8 cellular contexts compared by ENCODE assay signal in genomic region chr3:141441381-141442365, GRCh38. TPM values are rescaled to one million over a fixed set of nuclear protein-coding genes. Genes with fewer than 3 reads are reported as not detected.
DNase-seq lines count a peak whose midpoint lies in the region; ATAC-seq, FAIRE-seq and TF ChIP-seq lines count a peak whose summit lies in the region.

No MANE protein-coding gene starts in this region.

- no peak overlapping the region for H3K4me3 Mint-ChIP-seq in dendritic cell treated with granulocyte-macrophage colony-stimulating factor and Interleukin-4, amounts not matched to agents 40 ng/mL and 50 ng/mL, for 4 days

- CTCF ChIA-PET in A549 (lab: Yijun Ruan, JAX) = interaction anchor here (0.6 to 6.0 kb wide), 32 partner anchors 9 to 611 kb away, joined by 3 to 38 read pairs (median 5); partner anchors contain the start of gene ZBTB38

- peaks cover 26% of the 10 kb centered on the region for H3K79me1 ChIP-seq in mesenchymal stem cell (replicated peaks; ENCODE audit: low read length, poor library complexity, severe bottlenecking)

- H3K27ac ChIP-seq in A549 (peak overlapping the region; percentile 4 to 68; a peak in 4 of 6 replicates), mesenchymal stem cell (ENCODE audit: low read length, poor library complexity, severe bottlenecking) (no peak overlapping the region)

- no peak overlapping the region for H2BK5ac ChIP-seq in mesenchymal stem cell (ENCODE audit: low read depth, low read length, poor library complexity, severe bottlenecking)

- H3K4me3 ChIP-seq in A549 (no peak overlapping the region), mesenchymal stem cell (ENCODE audit: insufficient read depth in 1 of 2, low read depth in 1 of 2, low read length in 2 of 2) (no peak overlapping the region)

- no peak overlapping the region for H2BK12ac ChIP-seq in mesenchymal stem cell (ENCODE audit: low read length in 2 of 2)

- H3K27me3 ChIP-seq in mesenchymal stem cell (ENCODE audit: control insufficient read depth in 1 of 2, insufficient read depth in 1 of 2, low read length in 2 of 2) = no peaks in the 10 kb centered on the region

- H4K91ac ChIP-seq in mesenchymal stem cell (ENCODE audit: low read length) = no peak overlapping the region

- no peak overlapping the region for H2AK5ac ChIP-seq in mesenchymal stem cell (ENCODE audit: low read length, severe bottlenecking)

- H3K4ac ChIP-seq in mesenchymal stem cell (ENCODE audit: low read depth in 1 of 2, low read length in 2 of 2) = peak overlapping the region in 1 of 2 experiments; percentile 55

- DNase-seq in A549 (ENCODE audit: low read depth in 1 of 2, low spot score in 1 of 2) (peak; percentile 66 to 73), NCI-H2196 (lab: John Stamatoyannopoulos, UW; ENCODE audit: unreplicated experiment) (peak; percentile 23), mesenchymal stem cell (peak; percentile 73)
- peak; percentile 75 for DNase-seq in activated CD4-positive, alpha-beta T cell treated with anti-CD3 and anti-CD28 coated beads, Interleukin-2, amount 50 U/mL, for 1 hour
- peak; percentile 64 to 70 for DNase-seq in stimulated activated CD8-positive, alpha-beta memory T cell treated with anti-CD3 and anti-CD28 coated beads, Interleukin-2, amount 100 ng/mL, for 48 hours (ENCODE audit: low read depth in 2 of 2)

- FAIRE-seq in A549 (lab: Jason Lieb, UNC) = no peak

- H3K4me1 Mint-ChIP-seq in dendritic cell treated with granulocyte-macrophage colony-stimulating factor and Interleukin-4, amounts not matched to agents 40 ng/mL and 50 ng/mL, for 4 days (ENCODE audit: low read depth) = peaks cover 11% of the 10 kb centered on the region

- no peak overlapping the region for H4K8ac ChIP-seq in mesenchymal stem cell (ENCODE audit: low read length)

- no peaks in the 10 kb centered on the region for H3K27me3 Mint-ChIP-seq in dendritic cell treated with granulocyte-macrophage colony-stimulating factor and Interleukin-4, amounts not matched to agents 40 ng/mL and 50 ng/mL, for 4 days

- H3K4me2 ChIP-seq in A549 (no peak overlapping the region), mesenchymal stem cell (ENCODE audit: low read length, poor library complexity, severe bottlenecking) (no peak overlapping the region)

- peaks cover 61% of the 10 kb centered on the region for H3K36me3 Mint-ChIP-seq in dendritic cell treated with granulocyte-macrophage colony-stimulating factor and Interleukin-4, amounts not matched to agents 40 ng/mL and 50 ng/mL, for 4 days (ENCODE audit: low read depth)

- peak; percentile 88 to 94 for ATAC-seq in A549
- peak; percentile 90 for ATAC-seq in GM18498 (IDR thresholded peaks at IDR 0.05; ENCODE audit: unreplicated experiment)
- ATAC-seq in HG02852 (IDR thresholded peaks at IDR 0.05; ENCODE audit: unreplicated experiment) = peak; percentile 91

- H3K18ac ChIP-seq in mesenchymal stem cell (ENCODE audit: low read depth in 1 of 2, low read length in 2 of 2) = no peak overlapping the region

- peaks cover 23% of the 10 kb centered on the region for H3K4me1 ChIP-seq in A549
- H3K4me1 ChIP-seq in mesenchymal stem cell (ENCODE audit: control insufficient read depth, insufficient read depth, low read depth, low read length) = peaks cover 1% of the 10 kb centered on the region

- POLR2A ChIA-PET in A549 (lab: Yijun Ruan, JAX) = no interaction called here

- TF ChIP-seq CTCF in A549 (IDR thresholded peaks at IDR 0.05) = peak; percentile 61

- peak overlapping the region; percentile 45 for H3K9ac ChIP-seq in mesenchymal stem cell (ENCODE audit: low read length)

- H3K9me3 ChIP-seq in A549 = no peaks in the 10 kb centered on the region
- peaks cover 3% of the 10 kb centered on the region for H3K9me3 ChIP-seq in mesenchymal stem cell (ENCODE audit: control insufficient read depth, low read length)

- H3K9me3 Mint-ChIP-seq in dendritic cell treated with granulocyte-macrophage colony-stimulating factor and Interleukin-4, amounts not matched to agents 40 ng/mL and 50 ng/mL, for 4 days = no peaks in the 10 kb centered on the region

- H3K36me3 ChIP-seq in mesenchymal stem cell (ENCODE audit: control insufficient read depth in 1 of 2, insufficient read depth in 2 of 2, low read depth in 1 of 2, low read length in 2 of 2) = peaks cover 30 to 84% of the 10 kb centered on the region in 2 experiments

- intact Hi-C loops in dendritic cell treated with granulocyte-macrophage colony-stimulating factor and Interleukin-4, amounts not matched to agents 40 ng/mL and 50 ng/mL, for 4 days (cut with micrococcal nuclease) = loop anchor here (5.0 kb wide), 1 partner anchor 39 kb away; no protein-coding TSS in a partner anchor

- H3K27ac Mint-ChIP-seq in dendritic cell treated with granulocyte-macrophage colony-stimulating factor and Interleukin-4, amounts not matched to agents 40 ng/mL and 50 ng/mL, for 4 days = peak overlapping the region; percentile 32

- H2AFZ ChIP-seq in mesenchymal stem cell (ENCODE audit: low read depth, low read length) = no peak overlapping the region

- no peak for TF ChIP-seq EP300 in A549 (IDR thresholded peaks at IDR 0.05)

- H2BK120ac ChIP-seq in mesenchymal stem cell (ENCODE audit: low read depth, low read length) = no peak overlapping the region

- peak; percentile 62 to 71 for TF ChIP-seq RAD21 in A549 (conservative IDR thresholded peaks at IDR 0.05 in 1 of 2, IDR thresholded peaks at IDR 0.05 in 1 of 2)

- WGBS in A549 (ENCODE audit: missing lambda C conversion rate) = 77% methylated on average over 10 of the region's 10 CpGs
- 80% methylated on average over 9 of the region's 10 CpGs for WGBS in mesenchymal stem cell

- TF ChIP-seq POLR2A in A549 (IDR thresholded peaks at IDR 0.05; ENCODE audit: low read length) = no peak

- H2BK15ac ChIP-seq in mesenchymal stem cell (ENCODE audit: low read depth, poor library complexity, severe bottlenecking) = no peak overlapping the region

- no peak overlapping the region for H3K23ac ChIP-seq in mesenchymal stem cell (ENCODE audit: low read length in 2 of 2)

- no peak overlapping the region for H3K14ac ChIP-seq in mesenchymal stem cell (ENCODE audit: low read length in 2 of 2)

TF ChIP-seq in A549, 52 proteins besides CTCF, POLR2A, EP300 and RAD21:
- TF ChIP-seq FOSL2 (IDR thresholded peaks at IDR 0.05) = no peak
- peak; percentile 94 for TF ChIP-seq FOSL2 (CRISPR knock-in tag; IDR thresholded peaks at IDR 0.05)
- peak; percentile 41; the same call in 2 of the 3 replicates for TF ChIP-seq SMC3 (IDR thresholded peaks at IDR 0.05)
- TF ChIP-seq HEYL (CRISPR knock-in tag; IDR thresholded peaks at IDR 0.05) = no peak

RNA-seq across cellular contexts. Expression of gene RASA2, which starts 45.2 kb away (rescaled TPM):
- polyA plus RNA-seq in A549 (2011; rRNA removed) = 9.2 and 12.0 TPM in 2 replicates
- polyA plus RNA-seq in A549 (2012; cell fraction: cytosol; rRNA removed) = 2.0 and 2.1 TPM in 2 replicates
- polyA plus RNA-seq in A549 (2012; cell fraction: nucleus; rRNA removed) = 2.7 and 3.1 TPM in 2 replicates
- polyA plus RNA-seq in A549 (2017; fragmentation: RNase III; extraction: RNeasy Plus Mini Kit Qiagen cat#74134 plus additional on column Dnase treatment) = 5.0 to 6.8 TPM (median 6.7 TPM) in 3 replicates
- polyA minus RNA-seq in A549 (2011; rRNA and poly(A)+ RNA removed) = 4.9 and 7.9 TPM in 2 replicates
- 3.9 TPM for polyA plus RNA-seq in mesenchymal stem cell (2013, experiment 1 of 2)
- polyA plus RNA-seq in mesenchymal stem cell (2013, experiment 2 of 2) = 4.1 TPM

Comparison
In these comparisons a context has a peak if more than half of its experiments do, and no peak if none do; other contexts are left out.
1. DNase-seq: peak in every context shown above with its lines; median percentile 75 in activated CD4-positive, alpha-beta T cell treated with anti-CD3 and anti-CD28 coated beads, Interleukin-2, amount 50 U/mL, for 1 hour; 73 in mesenchymal stem cell; 70 in A549; 67 in stimulated activated CD8-positive, alpha-beta memory T cell treated with anti-CD3 and anti-CD28 coated beads, Interleukin-2, amount 100 ng/mL, for 48 hours; 23 in NCI-H2196.